ENCODE assay signal across 13 cellular contexts in the genomic region with DNA sequence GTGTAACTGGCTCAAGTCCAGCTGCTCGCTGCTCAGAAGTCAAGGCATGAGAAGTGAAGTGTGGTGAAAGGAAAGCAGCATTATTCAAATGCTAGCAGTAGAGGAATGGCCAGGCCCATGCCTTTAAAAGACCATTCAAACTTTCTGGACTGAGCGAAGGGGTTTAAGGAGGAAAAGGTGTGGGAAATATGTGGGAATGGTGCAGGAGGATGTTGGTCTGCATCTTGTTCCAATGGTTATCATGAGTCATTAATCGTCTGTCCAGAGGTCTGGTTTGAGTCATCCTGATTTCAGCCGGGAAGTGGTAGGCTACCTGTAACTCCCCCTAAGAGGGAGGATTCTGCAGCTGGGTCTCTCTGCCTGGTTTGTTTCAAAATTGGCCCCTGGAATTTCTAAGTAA. TPM values are rescaled to one million over a fixed set of nuclear protein-coding genes. Genes with fewer than 3 reads are reported as not detected.
"Had no signal": no experiment of that assay in that cellular context is flagged by ENCODE, and none has a peak within 500 bp of the region (broad histone marks: within the 10 kb centered on the region; RNA-seq: fewer than 3 reads in every experiment).

No MANE protein-coding gene starts in this region.

RNA-seq across cellular contexts. Expression of a gene that starts 5.2 kb away (rescaled TPM):
- total RNA-seq: activated T-cell treated with anti-CD3 and anti-CD28 coated beads, Interleukin-2, amount 50 U/mL, for 72 hours; ascending aorta; chondrocyte; esophagus muscularis mucosa; glomerular endothelial cell; left ventricle myocardium superior; mucosa of gallbladder; naive thymus-derived CD4-positive, alpha-beta T cell; osteocyte; right cardiac atrium; skeletal muscle tissue; T-helper 2 cell treated with Interferon-gamma antibody and Interleukin-4, amounts not matched to agents 100 ng/mL and 5 ng/mL, for 36 hours had no signal
- polyA plus RNA-seq: keratinocyte; naive thymus-derived CD4-positive, alpha-beta T cell; right cardiac atrium had no signal
